2 cellular contexts compared by ENCODE assay signal in genomic region chr5:34610576-34610975, GRCh38.
TF ChIP-seq lines count a peak whose summit lies in the region.

No MANE protein-coding gene starts in this region.

TF ChIP-seq in IMR-90, 13 proteins besides CTCF, POLR2A, EP300 and RAD21:
- TF ChIP-seq MXI1 (IDR thresholded peaks at IDR 0.05; ENCODE audit: borderline replicate concordance, low read depth, low read length), result no peak
- no peak for TF ChIP-seq RFX5 (IDR thresholded peaks at IDR 0.05; ENCODE audit: low read depth, low read length)
- TF ChIP-seq MAZ (IDR thresholded peaks at IDR 0.05; ENCODE audit: borderline replicate concordance, low read depth, low read length), result no peak
- TF ChIP-seq USF2 (IDR thresholded peaks at IDR 0.05; ENCODE audit: low read depth, low read length), result no peak
- no peak for TF ChIP-seq CEBPB (IDR thresholded peaks at IDR 0.05; ENCODE audit: low read depth, low read length)
- TF ChIP-seq ELK1 (IDR thresholded peaks at IDR 0.05; ENCODE audit: borderline replicate concordance, low read depth, low read length), result no peak
- no peak for TF ChIP-seq SMC3 (IDR thresholded peaks at IDR 0.05; ENCODE audit: low read depth, low read length)
- TF ChIP-seq FOS (IDR thresholded peaks at IDR 0.05; ENCODE audit: low read depth, low read length), result no peak
- TF ChIP-seq RCOR1 (IDR thresholded peaks at IDR 0.05; ENCODE audit: insufficient replicate concordance, low read length), result no peak
- no peak for TF ChIP-seq BHLHE40 (IDR thresholded peaks at IDR 0.05; ENCODE audit: low read depth, low read length)
- TF ChIP-seq CHD1 (IDR thresholded peaks at IDR 0.05; ENCODE audit: low read depth, low read length), result no peak
TF ChIP-seq in IMR-90: peak in this region for 0.

TF ChIP-seq in GM12891, 5 proteins besides CTCF, POLR2A, EP300 and RAD21:
- TF ChIP-seq SPI1 (IDR thresholded peaks at IDR 0.05; ENCODE audit: low read depth, low read length) (no peak), PAX5 (IDR thresholded peaks at IDR 0.05; ENCODE audit: insufficient read depth, low read length, severe bottlenecking) (no peak), POLR2AphosphoS5 (IDR thresholded peaks at IDR 0.05; ENCODE audit: low read depth, low read length) (no peak), TAF1 (IDR thresholded peaks at IDR 0.05; ENCODE audit: low read depth, low read length) (no peak), POU2F2 (IDR thresholded peaks at IDR 0.05; ENCODE audit: low read depth, low read length) (no peak)
